8 cellular contexts compared by ENCODE assay signal in the genomic region with DNA sequence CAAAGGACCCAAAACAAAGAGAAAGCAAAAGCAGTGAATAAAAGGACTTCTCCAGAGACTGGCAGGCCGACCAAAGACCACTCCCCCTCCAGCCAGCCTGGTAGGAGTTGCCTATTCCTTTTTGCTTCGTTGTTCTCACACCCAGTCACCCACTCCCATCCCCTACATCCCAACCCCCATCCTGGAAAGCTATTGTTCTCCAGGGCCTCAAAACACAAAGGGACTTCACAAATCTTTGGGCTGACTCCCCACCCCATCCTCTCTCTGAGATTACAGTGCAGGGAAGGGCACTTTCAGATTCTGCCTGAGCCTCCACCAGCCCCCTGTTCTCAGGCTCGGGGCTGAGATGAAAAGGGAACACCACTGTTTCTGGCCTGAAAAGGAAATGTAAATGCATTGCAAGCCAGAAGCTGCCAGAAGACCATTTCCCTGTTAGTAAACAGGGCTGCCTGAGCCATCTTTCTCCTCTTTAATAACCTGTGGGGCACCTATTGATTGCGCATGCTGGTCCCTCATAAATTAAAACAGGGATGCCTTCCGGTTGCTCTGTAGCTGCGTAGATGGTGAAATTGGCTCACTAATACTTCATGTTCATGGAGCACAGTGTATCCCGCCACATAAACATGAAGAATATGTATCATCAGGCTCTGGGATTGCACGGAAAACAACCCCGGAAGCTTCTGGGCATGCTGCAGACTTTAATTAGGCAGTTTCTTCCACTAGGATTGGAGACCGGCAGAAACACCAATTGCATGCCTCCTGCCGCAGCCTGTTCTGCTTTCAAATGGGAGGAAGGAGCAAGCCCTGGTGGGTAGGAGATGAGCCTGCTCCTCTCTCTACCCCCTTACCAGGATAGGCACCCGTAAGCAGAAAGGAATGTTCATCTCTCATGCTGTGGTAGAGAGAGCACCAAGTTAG.
DNase-seq lines count a peak whose midpoint lies in the region; ATAC-seq and TF ChIP-seq lines count a peak whose summit lies in the region.

No MANE protein-coding gene starts in this region.

- POLR2A ChIA-PET in AG04450 (lab: Yijun Ruan, JAX): interaction anchor here (1.0 kb wide), 1 partner anchor 35 kb away, joined by 3 read pairs; no protein-coding TSS in a partner anchor

- no peaks in the 10 kb centered on the region for H3K27me3 ChIP-seq in AG04450 (ENCODE audit: control insufficient read depth, insufficient read depth, low read length)
- no peaks in the 10 kb centered on the region for H3K27me3 ChIP-seq in skeletal muscle satellite cell (ENCODE audit: control insufficient read depth, insufficient read depth, low read length)

- H3K9ac ChIP-seq in skeletal muscle satellite cell (ENCODE audit: low read depth, low read length): peak overlapping the region; percentile 44

- peak overlapping the region; percentile 69 for H3K4me3 Mint-ChIP-seq in activated T-helper 1 cell treated with anti-CD3 and anti-CD28 coated beads, Interleukin-12 subunit alpha, Interleukin-12 subunit beta, Interleukin-2, Interleukin-4 antibody, amounts not matched to agents 30 ng/mL and 10 ng/mL and 1 ng/mL, durations not matched to agents 14 hours and 24 hours and 36 hours

- H3K27me3 Mint-ChIP-seq in activated T-helper 1 cell treated with anti-CD3 and anti-CD28 coated beads, Interleukin-12 subunit alpha, Interleukin-12 subunit beta, Interleukin-2, Interleukin-4 antibody, amounts not matched to agents 30 ng/mL and 10 ng/mL and 1 ng/mL, durations not matched to agents 14 hours and 24 hours and 36 hours (ENCODE audit: insufficient read depth): no peaks in the 10 kb centered on the region

- H3K4me1 ChIP-seq in skeletal muscle satellite cell (ENCODE audit: control insufficient read depth, insufficient read depth, low read length): peaks cover 18% of the 10 kb centered on the region

- H3K4me2 ChIP-seq in skeletal muscle satellite cell (ENCODE audit: low read length): peak overlapping the region; percentile 73

- intact Hi-C loops in activated T-helper 1 cell treated with anti-CD3 and anti-CD28 coated beads, Interleukin-12 subunit alpha, Interleukin-12 subunit beta, Interleukin-2, Interleukin-4 antibody, amounts not matched to agents 30 ng/mL and 10 ng/mL and 1 ng/mL, durations not matched to agents 14 hours and 24 hours and 36 hours (cut with micrococcal nuclease): loop anchor here (10.0 kb wide), 1 partner anchor 423 kb away; no protein-coding TSS in a partner anchor

- no peak for DNase-seq in AG04450 (ENCODE audit: low read depth, low spot score)
- DNase-seq in activated T-helper 1 cell treated with anti-CD3 and anti-CD28 coated beads, Interleukin-12 subunit alpha, Interleukin-12 subunit beta, Interleukin-2, Interleukin-4 antibody, amounts not matched to agents 30 ng/mL and 10 ng/mL and 1 ng/mL, durations not matched to agents 14 hours and 24 hours and 36 hours (ENCODE audit: low spot score): peak; percentile 21
- DNase-seq in iPS DF 4.7 (ENCODE audit: extremely low read depth, low spot score): peak; percentile 60
- DNase-seq in stimulated activated naive CD4-positive, alpha-beta T cell treated with Interleukin-2 at 50 U/mL for 16 hours (lab: John Stamatoyannopoulos, UW): no peak
- no peak for DNase-seq in NCI-H446 treated with DMSO at 0.1 percent for 48 hours (lab: John Stamatoyannopoulos, UW)

- H3K27ac ChIP-seq in AG04450 (ENCODE audit: low read depth, low read length): peak overlapping the region; percentile 67

- H3K4me3 ChIP-seq in AG04450 (ENCODE audit: low read depth, low read length) (no peak overlapping the region; the same call in 1 of the 2 replicates), skeletal muscle satellite cell (ENCODE audit: low read length) (peak overlapping the region; percentile 12)

- H3K4me1 Mint-ChIP-seq in activated T-helper 1 cell treated with anti-CD3 and anti-CD28 coated beads, Interleukin-12 subunit alpha, Interleukin-12 subunit beta, Interleukin-2, Interleukin-4 antibody, amounts not matched to agents 30 ng/mL and 10 ng/mL and 1 ng/mL, durations not matched to agents 14 hours and 24 hours and 36 hours (ENCODE audit: low read depth): peaks cover 47% of the 10 kb centered on the region

- peaks cover 4% of the 10 kb centered on the region for H3K36me3 Mint-ChIP-seq in activated T-helper 1 cell treated with anti-CD3 and anti-CD28 coated beads, Interleukin-12 subunit alpha, Interleukin-12 subunit beta, Interleukin-2, Interleukin-4 antibody, amounts not matched to agents 30 ng/mL and 10 ng/mL and 1 ng/mL, durations not matched to agents 14 hours and 24 hours and 36 hours (ENCODE audit: low read depth)

- H3K9me3 ChIP-seq in AG04450 (ENCODE audit: control insufficient read depth, insufficient read depth, low read length): peaks cover 19% of the 10 kb centered on the region
- H3K9me3 ChIP-seq in skeletal muscle satellite cell (replicated peaks; ENCODE audit: low read length): no peaks in the 10 kb centered on the region

- TF ChIP-seq CTCF in AG04450 (IDR thresholded peaks at IDR 0.05; ENCODE audit: low read depth, low read length): no peak

- ATAC-seq in GM21390 (IDR thresholded peaks at IDR 0.05; ENCODE audit: unreplicated experiment) (peak; percentile 39), GM18870 (IDR thresholded peaks at IDR 0.05; ENCODE audit: unreplicated experiment) (no peak)

- H3K27ac Mint-ChIP-seq in activated T-helper 1 cell treated with anti-CD3 and anti-CD28 coated beads, Interleukin-12 subunit alpha, Interleukin-12 subunit beta, Interleukin-2, Interleukin-4 antibody, amounts not matched to agents 30 ng/mL and 10 ng/mL and 1 ng/mL, durations not matched to agents 14 hours and 24 hours and 36 hours: peak overlapping the region; percentile 59

- H3K36me3 ChIP-seq in skeletal muscle satellite cell (ENCODE audit: insufficient read depth, low read length): no peaks in the 10 kb centered on the region

- H3K9me3 Mint-ChIP-seq in activated T-helper 1 cell treated with anti-CD3 and anti-CD28 coated beads, Interleukin-12 subunit alpha, Interleukin-12 subunit beta, Interleukin-2, Interleukin-4 antibody, amounts not matched to agents 30 ng/mL and 10 ng/mL and 1 ng/mL, durations not matched to agents 14 hours and 24 hours and 36 hours: no peaks in the 10 kb centered on the region

- CTCF ChIA-PET in AG04450 (lab: Charles Lee): no interaction called here

Comparison
In these comparisons a context has a peak if more than half of its experiments do, and no peak if none do; other contexts are left out.
1. DNase-seq: peak in activated T-helper 1 cell treated with anti-CD3 and anti-CD28 coated beads, Interleukin-12 subunit alpha, Interleukin-12 subunit beta, Interleukin-2, Interleukin-4 antibody, amounts not matched to agents 30 ng/mL and 10 ng/mL and 1 ng/mL, durations not matched to agents 14 hours and 24 hours and 36 hours (single experiment) and iPS DF 4.7 (single experiment); none in AG04450 (single experiment), stimulated activated naive CD4-positive, alpha-beta T cell treated with Interleukin-2 at 50 U/mL for 16 hours (single experiment) and NCI-H446 treated with DMSO at 0.1 percent for 48 hours (single experiment).